Comparison of ENCODE assay signal across 9 cellular contexts in the genomic region with DNA sequence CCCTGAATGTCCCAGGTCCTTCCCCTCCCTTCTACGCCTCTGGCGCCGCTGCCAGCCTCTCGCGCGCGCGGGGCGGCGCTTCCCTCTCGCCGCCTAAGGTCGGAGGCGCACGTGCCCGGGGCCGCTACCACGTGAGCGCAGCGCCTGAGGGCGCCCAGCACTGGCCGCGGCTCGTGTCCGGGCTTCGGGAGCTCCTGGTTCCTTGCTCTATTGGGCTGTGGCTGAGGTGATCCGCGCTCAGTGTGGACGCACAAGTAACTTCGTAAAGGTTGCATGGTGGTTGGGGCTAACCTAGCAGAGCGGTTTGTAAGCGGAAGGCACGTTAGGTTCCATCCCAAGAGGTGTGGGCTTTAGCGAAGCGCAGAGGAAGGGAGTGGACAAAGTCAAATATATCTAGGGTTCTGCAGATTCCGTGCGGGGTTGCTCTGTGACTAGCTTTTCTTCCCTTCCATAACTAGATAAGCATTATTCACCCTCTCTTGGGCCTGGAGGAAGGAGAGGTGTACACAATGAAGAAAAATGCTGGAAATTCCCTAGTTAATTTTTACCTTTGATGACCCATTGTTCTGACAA. TPM values are rescaled to one million over a fixed set of nuclear protein-coding genes. Genes with fewer than 3 reads are reported as not detected.
DNase-seq lines count a peak whose midpoint lies in the region; ATAC-seq and TF ChIP-seq lines count a peak whose summit lies in the region.
"Had no signal": no experiment of that assay in that cellular context is flagged by ENCODE, and none has a peak within 500 bp of the region (broad histone marks: within the 10 kb centered on the region; RNA-seq: fewer than 3 reads in every experiment).

No MANE protein-coding gene starts in this region.

- no peak for TF ChIP-seq CTCF in colonic mucosa (IDR thresholded peaks at IDR 0.05)
- TF ChIP-seq CTCF in testis (IDR thresholded peaks at IDR 0.05): no peak

- DNase-seq in NCI-H146 treated with DMSO at 0.1 percent for 48 hours (lab: John Stamatoyannopoulos, UW; ENCODE audit: unreplicated experiment) (peak; percentile 44), colonic mucosa (peak; percentile 22), left kidney (ENCODE audit: low read depth, low spot score) (peak; percentile 77), testis (peak; percentile 72), NK-92 (lab: John Stamatoyannopoulos, UW; ENCODE audit: unreplicated experiment) (no peak)
- DNase-seq in stimulated activated naive CD4-positive, alpha-beta T cell (lab: John Stamatoyannopoulos, UW): no peak
- DNase-seq: NCI-H1930 had no signal

- intact Hi-C loops in colonic mucosa (cut with DNase I) (no loop called here), testis (cut with DNase I; ENCODE audit: low total_unique reads) (no loop called here)

- TF ChIP-seq POLR2A in testis (IDR thresholded peaks at IDR 0.05): no peak

- H3K27me3 ChIP-seq in colonic mucosa: peaks cover 32% of the 10 kb centered on the region
- no peaks in the 10 kb centered on the region for H3K27me3 ChIP-seq in testis

- H3K9me3 ChIP-seq in colonic mucosa (no peaks in the 10 kb centered on the region), testis (no peaks in the 10 kb centered on the region)

- no peaks in the 10 kb centered on the region for H3K36me3 ChIP-seq in colonic mucosa
- no peaks in the 10 kb centered on the region for H3K36me3 ChIP-seq in testis (ENCODE audit: low read depth, missing control alignments)

- H3K4me1 ChIP-seq in colonic mucosa (no peaks in the 10 kb centered on the region), testis (no peaks in the 10 kb centered on the region)

- no peak for ATAC-seq in HG03342 (IDR thresholded peaks at IDR 0.05; ENCODE audit: unreplicated experiment)

- WGBS in testis, 2 donors: 3 to 4% methylated on average over 20 to 36 of the region's 37 CpGs

- H3K27ac ChIP-seq in colonic mucosa: no peak overlapping the region
- no peak overlapping the region for H3K27ac ChIP-seq in testis

- no peak overlapping the region for H3K9ac ChIP-seq in colonic mucosa (ENCODE audit: low read depth in 2 of 2, low read length in 2 of 2)

- no peak overlapping the region for H3K4me3 ChIP-seq in colonic mucosa
- H3K4me3 ChIP-seq in testis: peak overlapping the region; percentile 49 to 59

RNA-seq across cellular contexts. Expression of a gene that starts 1.8 kb away (rescaled TPM):
- total RNA-seq in colonic mucosa (1 to 10 TPM; 2.4 to 3.4 TPM), testis (1 to 10 TPM in 1 of 2 donors, under 1 TPM in 1; 0.94 to 1.1 TPM)
- polyA plus RNA-seq in testis (ENCODE audit: insufficient read depth, low read depth, low replicate concordance): 0.71 TPM
- total RNA-seq: activated T-helper 2 cell treated with anti-CD3 and anti-CD28 coated beads, Interferon-gamma antibody, Interleukin-2, Interleukin-4, amounts not matched to agents 10 μg/mL and 5 μg/mL and 100 μg/mL, durations not matched to agents 14 hours and 24 hours and 36 hours had no signal

Comparison
In these comparisons a context has a peak if more than half of its experiments do, and no peak if none do; other contexts are left out.
1. DNase-seq: peak in NCI-H146 treated with DMSO at 0.1 percent for 48 hours (single experiment), colonic mucosa (single experiment), left kidney (single experiment) and testis (single experiment); none in NK-92 (single experiment) and stimulated activated naive CD4-positive, alpha-beta T cell (0 of 6).